Comparison of ENCODE assay signal across 1 cellular context in genomic region chr15:48473667-48474066, GRCh38.
TF ChIP-seq lines count a peak whose summit lies in the region.

No MANE protein-coding gene starts in this region.

TF ChIP-seq in IMR-90, 13 proteins besides CTCF, POLR2A, EP300 and RAD21 (continued from another document):
- TF ChIP-seq, protein P1, sequence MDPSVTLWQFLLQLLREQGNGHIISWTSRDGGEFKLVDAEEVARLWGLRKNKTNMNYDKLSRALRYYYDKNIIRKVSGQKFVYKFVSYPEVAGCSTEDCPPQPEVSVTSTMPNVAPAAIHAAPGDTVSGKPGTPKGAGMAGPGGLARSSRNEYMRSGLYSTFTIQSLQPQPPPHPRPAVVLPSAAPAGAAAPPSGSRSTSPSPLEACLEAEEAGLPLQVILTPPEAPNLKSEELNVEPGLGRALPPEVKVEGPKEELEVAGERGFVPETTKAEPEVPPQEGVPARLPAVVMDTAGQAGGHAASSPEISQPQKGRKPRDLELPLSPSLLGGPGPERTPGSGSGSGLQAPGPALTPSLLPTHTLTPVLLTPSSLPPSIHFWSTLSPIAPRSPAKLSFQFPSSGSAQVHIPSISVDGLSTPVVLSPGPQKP (IDR thresholded peaks at IDR 0.05; ENCODE audit: borderline replicate concordance, low read depth, low read length): no peak
- TF ChIP-seq MAFK (IDR thresholded peaks at IDR 0.05; ENCODE audit: low read depth, low read length): no peak
- no peak for TF ChIP-seq MXI1 (IDR thresholded peaks at IDR 0.05; ENCODE audit: borderline replicate concordance, low read depth, low read length)
- no peak for TF ChIP-seq CEBPB (IDR thresholded peaks at IDR 0.05; ENCODE audit: low read depth, low read length)
- no peak for TF ChIP-seq NFE2L2 (IDR thresholded peaks at IDR 0.05; ENCODE audit: low read depth, low read length)
- no peak for TF ChIP-seq USF2 (IDR thresholded peaks at IDR 0.05; ENCODE audit: low read depth, low read length)
- TF ChIP-seq CHD1 (IDR thresholded peaks at IDR 0.05; ENCODE audit: low read depth, low read length): no peak
- no peak for TF ChIP-seq BHLHE40 (IDR thresholded peaks at IDR 0.05; ENCODE audit: low read depth, low read length)
